ENCODE assay signal across 8 cellular contexts in the genomic region with DNA sequence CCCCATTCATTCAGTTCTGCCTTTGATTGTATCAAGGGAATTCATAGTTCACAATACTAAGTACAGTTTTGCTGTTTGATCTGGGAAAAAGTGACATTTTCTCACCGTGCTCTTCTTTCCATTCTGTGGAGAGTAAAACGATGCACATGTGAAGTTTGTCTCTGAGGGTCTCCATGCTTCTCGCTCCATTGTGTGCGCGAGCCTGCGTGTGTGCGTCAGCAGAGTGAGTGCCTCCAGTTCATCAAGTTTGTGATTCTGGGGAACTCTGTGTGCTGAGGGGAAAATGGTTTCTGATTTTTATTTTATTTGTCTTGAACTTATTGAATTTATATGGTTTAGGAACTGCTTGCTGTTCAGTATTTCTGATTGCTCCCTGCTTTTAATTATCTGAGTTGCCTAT. TPM values are rescaled to one million over a fixed set of nuclear protein-coding genes. Genes with fewer than 3 reads are reported as not detected.
DNase-seq lines count a peak whose midpoint lies in the region; ATAC-seq and TF ChIP-seq lines count a peak whose summit lies in the region.

No MANE protein-coding gene starts in this region.

- H3K4me3 Mint-ChIP-seq in activated naive CD4-positive, alpha-beta T cell treated with anti-CD3 and anti-CD28 coated beads, Interleukin-2, amount 10 ng/mL, durations not matched to agents 7 days and 5 days = peak overlapping the region; percentile 90
- H3K4me3 Mint-ChIP-seq in stimulated activated naive B cell treated with anti-CD40 and anti-IgM and Interleukin-4, amounts not matched to agents 10 μg/mL and 1 μg/mL and 100 μg/mL, for 72 hours = peak overlapping the region; percentile 78 to 79

- no peak for DNase-seq in activated naive CD4-positive, alpha-beta T cell treated with anti-CD3 and anti-CD28 coated beads, Interleukin-2, amount 10 ng/mL, durations not matched to agents 7 days and 5 days
- DNase-seq in activated naive CD4-positive, alpha-beta T cell treated with anti-CD3 and anti-CD28 coated beads, Interleukin-2, amount 50 U/mL, for 16 hours = no peak
- DNase-seq in RKO (ENCODE audit: low spot score) = peak; percentile 58
- peak; percentile 29 for DNase-seq in epithelial cell of esophagus (ENCODE audit: low read depth)
- DNase-seq in stimulated activated naive B cell treated with anti-CD40 and anti-IgM and Interleukin-4, amounts not matched to agents 10 μg/mL and 1 μg/mL and 100 μg/mL, for 72 hours = no peak
- no peak for DNase-seq in islet precursor cell
- no peak for DNase-seq in cerebellum (ENCODE audit: low spot score)
- DNase-seq in activated CD4-positive, CD25-positive, alpha-beta regulatory T cell treated with anti-CD3 and anti-CD28 coated beads, Interleukin-2, amount 50 U/mL, for 72 hours = no peak

- no peaks in the 10 kb centered on the region for H3K9me3 Mint-ChIP-seq in activated naive CD4-positive, alpha-beta T cell treated with anti-CD3 and anti-CD28 coated beads, Interleukin-2, amount 10 ng/mL, durations not matched to agents 7 days and 5 days
- peaks cover 0 to 2% of the 10 kb centered on the region in 2 donors for H3K9me3 Mint-ChIP-seq in stimulated activated naive B cell treated with anti-CD40 and anti-IgM and Interleukin-4, amounts not matched to agents 10 μg/mL and 1 μg/mL and 100 μg/mL, for 72 hours

- no peak for TF ChIP-seq CTCF in epithelial cell of esophagus (IDR thresholded peaks at IDR 0.05; ENCODE audit: insufficient read depth, low read depth, low read length, missing control alignments)

- peaks cover 56% of the 10 kb centered on the region for H3K4me1 Mint-ChIP-seq in activated naive CD4-positive, alpha-beta T cell treated with anti-CD3 and anti-CD28 coated beads, Interleukin-2, amount 10 ng/mL, durations not matched to agents 7 days and 5 days
- peaks cover 13 to 40% of the 10 kb centered on the region in 2 donors for H3K4me1 Mint-ChIP-seq in stimulated activated naive B cell treated with anti-CD40 and anti-IgM and Interleukin-4, amounts not matched to agents 10 μg/mL and 1 μg/mL and 100 μg/mL, for 72 hours

- H3K4me3 ChIP-seq in epithelial cell of esophagus (ENCODE audit: low read length) = peak overlapping the region; percentile 68

- H3K36me3 Mint-ChIP-seq in activated naive CD4-positive, alpha-beta T cell treated with anti-CD3 and anti-CD28 coated beads, Interleukin-2, amount 10 ng/mL, durations not matched to agents 7 days and 5 days = peaks cover 17% of the 10 kb centered on the region
- peaks cover 8 to 10% of the 10 kb centered on the region in 2 donors for H3K36me3 Mint-ChIP-seq in stimulated activated naive B cell treated with anti-CD40 and anti-IgM and Interleukin-4, amounts not matched to agents 10 μg/mL and 1 μg/mL and 100 μg/mL, for 72 hours

- H3K27ac Mint-ChIP-seq in activated naive CD4-positive, alpha-beta T cell treated with anti-CD3 and anti-CD28 coated beads, Interleukin-2, amount 10 ng/mL, durations not matched to agents 7 days and 5 days = peak overlapping the region; percentile 74
- peak overlapping the region; percentile 83 for H3K27ac Mint-ChIP-seq in stimulated activated naive B cell treated with anti-CD40 and anti-IgM and Interleukin-4, amounts not matched to agents 10 μg/mL and 1 μg/mL and 100 μg/mL, for 72 hours

- CTCF ChIA-PET in activated naive CD4-positive, alpha-beta T cell treated with anti-CD3 and anti-CD28 coated beads, Interleukin-2, amount 10 ng/mL, durations not matched to agents 7 days and 5 days (lab: Charles Lee) = no interaction called here

- no peaks in the 10 kb centered on the region for H3K27me3 Mint-ChIP-seq in activated naive CD4-positive, alpha-beta T cell treated with anti-CD3 and anti-CD28 coated beads, Interleukin-2, amount 10 ng/mL, durations not matched to agents 7 days and 5 days
- peaks cover 0 to 3% of the 10 kb centered on the region in 2 donors for H3K27me3 Mint-ChIP-seq in stimulated activated naive B cell treated with anti-CD40 and anti-IgM and Interleukin-4, amounts not matched to agents 10 μg/mL and 1 μg/mL and 100 μg/mL, for 72 hours

- no peak for ATAC-seq in stimulated activated naive B cell treated with anti-CD40 and anti-IgM and Interleukin-4, amounts not matched to agents 10 μg/mL and 1 μg/mL and 100 μg/mL, for 72 hours (replicated peaks)

RNA-seq across cellular contexts. Expression of a gene that starts 2.0 kb away (rescaled TPM):
- total RNA-seq in cerebellum = 2.5 TPM

Comparison
In these comparisons a context has a peak if more than half of its experiments do, and no peak if none do; other contexts are left out.
1. DNase-seq: peak in RKO (single experiment) and epithelial cell of esophagus (single experiment); none in activated naive CD4-positive, alpha-beta T cell treated with anti-CD3 and anti-CD28 coated beads, Interleukin-2, amount 10 ng/mL, durations not matched to agents 7 days and 5 days (single experiment), activated naive CD4-positive, alpha-beta T cell treated with anti-CD3 and anti-CD28 coated beads, Interleukin-2, amount 50 U/mL, for 16 hours (single experiment), stimulated activated naive B cell treated with anti-CD40 and anti-IgM and Interleukin-4, amounts not matched to agents 10 μg/mL and 1 μg/mL and 100 μg/mL, for 72 hours (single experiment), islet precursor cell (single experiment), cerebellum (single experiment) and activated CD4-positive, CD25-positive, alpha-beta regulatory T cell treated with anti-CD3 and anti-CD28 coated beads, Interleukin-2, amount 50 U/mL, for 72 hours (single experiment).